11 cellular contexts compared by ENCODE assay signal in genomic region chr1:55362558-55362957, GRCh38.
DNase-seq lines count a peak whose midpoint lies in the region; ATAC-seq and TF ChIP-seq lines count a peak whose summit lies in the region.
"Had no signal": no experiment of that assay in that cellular context is flagged by ENCODE, and none has a peak within 500 bp of the region (broad histone marks: within the 10 kb centered on the region; RNA-seq: fewer than 3 reads in every experiment).

No MANE protein-coding gene starts in this region.

- CTCF ChIA-PET in AG04449 (lab: Yijun Ruan, JAX): interaction anchor here (0.7 to 11.8 kb wide), 3 partner anchors 10 to 78 kb away, joined by 3 to 120 read pairs (median 5); no protein-coding TSS in a partner anchor

- intact Hi-C loops in left lung (cut with DNase I): no loop called here

- no peaks in the 10 kb centered on the region for H3K4me1 ChIP-seq in left lung

- no peaks in the 10 kb centered on the region for H3K27me3 ChIP-seq in left lung

- TF ChIP-seq CTCF in AG04449 (IDR thresholded peaks at IDR 0.05; ENCODE audit: insufficient read depth, low read length, missing control alignments) (no peak), cardiac fibroblast (IDR thresholded peaks at IDR 0.05; ENCODE audit: low read depth, low read length) (no peak), left lung (IDR thresholded peaks at IDR 0.05) (no peak)

- POLR2A ChIA-PET in AG04449 (lab: Yijun Ruan, JAX): no interaction called here

- no peaks in the 10 kb centered on the region for H3K9me3 ChIP-seq in left lung

- DNase-seq in AG04449 (ENCODE audit: low read depth, low spot score) (peak; percentile 34), HT1080 (ENCODE audit: low read depth) (peak; percentile 72), cardiac fibroblast (ENCODE audit: low read depth in 2 of 2) (peak; percentile 72 to 86), left lung (no peak), activated gamma-delta T cell treated with Interleukin-2 at 50 U/mL for 16 hours (no peak), T-helper 2 cell (no peak), NCI-H82 (lab: John Stamatoyannopoulos, UW) (no peak)
- DNase-seq: immature natural killer cell, NCI-H2029 treated with DMSO at 0.1 percent for 48 hours, nucleus accumbens had no signal

- ATAC-seq in left lung: peak; percentile 68
- no peak for ATAC-seq in HG02840 (IDR thresholded peaks at IDR 0.05; ENCODE audit: low FRiP score, unreplicated experiment)

- no peaks in the 10 kb centered on the region for H3K36me3 ChIP-seq in left lung

- H3K27ac ChIP-seq in left lung: no peak overlapping the region

- H3K4me3 ChIP-seq in AG04449 (ENCODE audit: low read depth, low read length) (no peak overlapping the region), cardiac fibroblast (replicated peaks in 1 of 2; ENCODE audit: low read depth in 2 of 2, low read length in 2 of 2) (no peak overlapping the region), left lung (no peak overlapping the region)

Comparison
In these comparisons a context has a peak if more than half of its experiments do, and no peak if none do; other contexts are left out.
1. DNase-seq: peak in AG04449 (single experiment), HT1080 (single experiment) and cardiac fibroblast (2 of 2); none in left lung (0 of 2), activated gamma-delta T cell treated with Interleukin-2 at 50 U/mL for 16 hours (single experiment), T-helper 2 cell (0 of 5) and NCI-H82 (single experiment).